8 cellular contexts compared by ENCODE assay signal in the genomic region with DNA sequence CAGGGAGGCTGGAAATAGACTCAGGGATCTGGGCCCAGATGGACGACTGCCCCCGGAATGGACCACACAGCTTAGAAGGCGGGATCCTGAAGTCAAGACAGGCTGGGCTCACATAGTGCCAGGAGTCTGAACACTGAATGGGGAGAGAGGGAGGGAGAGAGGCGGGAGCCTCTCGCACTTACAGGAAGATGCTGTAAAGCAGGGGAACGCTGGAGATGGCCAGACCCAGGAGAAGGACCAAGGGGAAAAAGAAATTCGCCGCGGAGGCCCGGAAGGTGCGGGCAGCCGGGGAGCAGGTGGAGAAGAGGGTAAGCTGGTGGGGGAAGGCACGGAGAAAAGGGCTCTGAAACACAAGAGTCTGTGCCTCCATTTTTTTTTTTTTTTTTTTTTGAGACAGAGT. TPM values are rescaled to one million over a fixed set of nuclear protein-coding genes. Genes with fewer than 3 reads are reported as not detected.
DNase-seq lines count a peak whose midpoint lies in the region; ATAC-seq lines count a peak whose summit lies in the region.

No MANE protein-coding gene starts in this region.

- peaks cover 6% of the 10 kb centered on the region for H3K79me2 ChIP-seq in trophoblast cell (ENCODE audit: control insufficient read depth, insufficient read depth, low read length, poor library complexity)

- H4K91ac ChIP-seq in trophoblast cell (ENCODE audit: low read depth, low read length) = no peak overlapping the region

- peaks cover 6% of the 10 kb centered on the region for H3K9me3 ChIP-seq in trophoblast cell (ENCODE audit: insufficient read depth, low read depth, low read length)

- no peak overlapping the region for H3K23ac ChIP-seq in trophoblast cell (ENCODE audit: low read length)

- no peak for ATAC-seq in effector memory CD8-positive, alpha-beta T cell (replicated peaks)

- H2BK12ac ChIP-seq in trophoblast cell (ENCODE audit: low read length) = no peak overlapping the region

- H3K9me3 Mint-ChIP-seq in effector memory CD8-positive, alpha-beta T cell = no peaks in the 10 kb centered on the region

- H2BK120ac ChIP-seq in trophoblast cell (ENCODE audit: insufficient read depth, low read length, poor library complexity) = no peak overlapping the region

- H3K4ac ChIP-seq in trophoblast cell (ENCODE audit: low read depth, low read length) = peak overlapping the region; percentile 41

- H2BK5ac ChIP-seq in trophoblast cell (ENCODE audit: low read depth, low read length, poor library complexity) = no peak overlapping the region

- H3K4me1 ChIP-seq in trophoblast cell (ENCODE audit: control insufficient read depth in 1 of 2, insufficient read depth in 2 of 2, low read length in 2 of 2) = peaks cover 5 to 26% of the 10 kb centered on the region in 2 experiments

- no peak overlapping the region for H3K9ac ChIP-seq in trophoblast cell (ENCODE audit: low read length)

- peak overlapping the region; percentile 54 for H4K12ac ChIP-seq in trophoblast cell (ENCODE audit: low read depth, low read length)

- WGBS in trophoblast cell (ENCODE audit: extremely low coverage, insufficient coverage, insufficient read length) = no CpG with 5 or more reads among the region's 13 CpGs

- DNase-seq in DMS79 treated with DMSO at 0.1 percent for 48 hours (lab: John Stamatoyannopoulos, UW) (peak; percentile 42), DMS79 (lab: John Stamatoyannopoulos, UW) (no peak), NCI-H2227 treated with DMSO at 0.1 percent for 48 hours (lab: John Stamatoyannopoulos, UW) (peak; percentile 39), trophoblast cell (no peak), NCI-H524 treated with DMSO at 0.1 percent for 48 hours (lab: John Stamatoyannopoulos, UW) (no peak), NCI-H2081 (lab: John Stamatoyannopoulos, UW) (no peak), ureter (ENCODE audit: low spot score) (no peak)
- no peak for DNase-seq in effector memory CD8-positive, alpha-beta T cell

- no peaks in the 10 kb centered on the region for H3K27me3 Mint-ChIP-seq in effector memory CD8-positive, alpha-beta T cell

- no peak overlapping the region for H3K27ac ChIP-seq in trophoblast cell (ENCODE audit: low read depth, low read length)

- H3K14ac ChIP-seq in trophoblast cell (ENCODE audit: low read length) = no peak overlapping the region

- no peak overlapping the region for H2AK5ac ChIP-seq in trophoblast cell (ENCODE audit: low read length)

- peaks cover 46 to 49% of the 10 kb centered on the region in 2 donors for H3K4me1 Mint-ChIP-seq in effector memory CD8-positive, alpha-beta T cell (ENCODE audit: low read depth in 2 of 2)

- H3K4me3 ChIP-seq in trophoblast cell (ENCODE audit: low read depth, low read length) = no peak overlapping the region

- peaks cover 17 to 18% of the 10 kb centered on the region in 2 experiments for H3K36me3 ChIP-seq in trophoblast cell (ENCODE audit: control insufficient read depth in 1 of 2, insufficient read depth in 2 of 2, low read length in 2 of 2)

- peak overlapping the region; percentile 92 for H3K27ac Mint-ChIP-seq in effector memory CD8-positive, alpha-beta T cell

- H3K79me1 ChIP-seq in trophoblast cell (ENCODE audit: low read length) = peaks cover 6% of the 10 kb centered on the region

- no peak overlapping the region for H3K18ac ChIP-seq in trophoblast cell (ENCODE audit: low read length)

- H4K8ac ChIP-seq in trophoblast cell (ENCODE audit: low read depth, low read length) = peak overlapping the region; percentile 74

- peak overlapping the region; percentile 93 for H3K4me2 ChIP-seq in trophoblast cell (ENCODE audit: low read length)

- peak overlapping the region; percentile 83 to 89 for H3K4me3 Mint-ChIP-seq in effector memory CD8-positive, alpha-beta T cell

- H3K36me3 Mint-ChIP-seq in effector memory CD8-positive, alpha-beta T cell (ENCODE audit: insufficient read depth) = peaks cover 52% of the 10 kb centered on the region

- no peaks in the 10 kb centered on the region for H3K27me3 ChIP-seq in trophoblast cell (ENCODE audit: insufficient read depth, low read length)

- H2AFZ ChIP-seq in trophoblast cell (ENCODE audit: insufficient read depth, low read length, poor library complexity) = no peak overlapping the region

RNA-seq across cellular contexts. Expression of a gene that starts 1.4 kb away (rescaled TPM):
- 6.2 TPM in 2 replicates for polyA plus RNA-seq in trophoblast cell (2013)
- 5.8 TPM for total RNA-seq in ureter

RNA-seq across cellular contexts. Expression of a gene that starts 12.0 kb away (rescaled TPM):
- 6.2 and 6.5 TPM in 2 replicates for polyA plus RNA-seq in trophoblast cell (2013)
- total RNA-seq in ureter = 155 TPM

RNA-seq across cellular contexts. Expression of a gene that starts 23.4 kb away (rescaled TPM):
- polyA plus RNA-seq in trophoblast cell (2013) = 86.9 and 87.2 TPM in 2 replicates
- 54.6 TPM for total RNA-seq in ureter

RNA-seq across cellular contexts. Expression of a gene that starts 28.4 kb away (rescaled TPM):
- 289 and 304 TPM in 2 replicates for polyA plus RNA-seq in trophoblast cell (2013)
- 175 TPM for total RNA-seq in ureter

RNA-seq across cellular contexts. Expression of a gene that starts 30.2 kb away (rescaled TPM):
- polyA plus RNA-seq in trophoblast cell (2013) = 73.3 and 75.2 TPM in 2 replicates
- total RNA-seq in ureter = 27.7 TPM

Comparison
In these comparisons a context has a peak if more than half of its experiments do, and no peak if none do; other contexts are left out.
1. DNase-seq: peak in DMS79 treated with DMSO at 0.1 percent for 48 hours (single experiment) and NCI-H2227 treated with DMSO at 0.1 percent for 48 hours (single experiment); none in DMS79 (single experiment), effector memory CD8-positive, alpha-beta T cell (0 of 3), trophoblast cell (0 of 2), NCI-H524 treated with DMSO at 0.1 percent for 48 hours (single experiment), NCI-H2081 (0 of 2) and ureter (single experiment).